Comparison of ENCODE assay signal across 8 cellular contexts in the genomic region with DNA sequence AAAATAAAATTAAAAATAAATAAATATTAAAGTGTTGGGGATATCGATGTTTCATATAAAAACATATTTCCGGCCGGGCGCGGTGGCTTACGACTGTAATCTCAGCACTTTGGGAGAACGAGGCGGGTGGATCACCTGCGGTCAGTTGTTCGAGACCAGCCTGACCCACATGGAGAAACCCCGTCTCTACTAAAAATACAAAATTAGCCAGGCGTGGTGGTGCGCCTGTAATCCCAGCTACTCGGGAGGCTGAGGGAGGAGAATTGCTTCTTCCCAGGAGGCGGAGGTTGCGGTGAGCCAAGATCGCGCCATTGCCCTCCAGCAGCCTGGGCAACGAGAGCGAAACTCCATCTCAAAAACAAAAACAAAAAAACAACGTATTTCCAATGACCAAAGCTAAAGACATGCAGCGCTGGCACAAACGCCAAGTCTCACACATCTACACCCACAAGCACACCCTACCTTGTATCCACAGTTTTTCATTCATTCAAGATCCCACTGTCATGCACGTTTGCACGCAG. TPM values are rescaled to one million over a fixed set of nuclear protein-coding genes. Genes with fewer than 3 reads are reported as not detected.
DNase-seq lines count a peak whose midpoint lies in the region; ATAC-seq and TF ChIP-seq lines count a peak whose summit lies in the region.

No MANE protein-coding gene starts in this region.

- no peaks in the 10 kb centered on the region for H3K9me2 ChIP-seq in PC-9 (ENCODE audit: insufficient read depth)

- CTCF ChIA-PET in CD4-positive, alpha-beta T cell (lab: Charles Lee), result no interaction called here
- CTCF ChIA-PET in PC-9 (lab: Charles Lee), result no interaction called here

- H3K4me3 ChIP-seq in PC-9, result peak overlapping the region; percentile 74
- H3K4me3 ChIP-seq in endocrine pancreas (ENCODE audit: control insufficient read depth, insufficient read depth, low read length), result peak overlapping the region; percentile 58
- peak overlapping the region; percentile 76 for H3K4me3 ChIP-seq in neural progenitor cell

- no peak for TF ChIP-seq CTCF in CD4-positive, alpha-beta T cell (IDR thresholded peaks at IDR 0.05)
- TF ChIP-seq CTCF in PC-9 (conservative IDR thresholded peaks at IDR 0.05) (no peak), neural progenitor cell (IDR thresholded peaks at IDR 0.05) (no peak)

- peaks cover 44% of the 10 kb centered on the region for H3K4me1 Mint-ChIP-seq in CD4-positive, alpha-beta T cell (ENCODE audit: low read depth)
- H3K4me1 Mint-ChIP-seq in neural progenitor cell, result peaks cover 21% of the 10 kb centered on the region

- no peak for ATAC-seq in CD4-positive, alpha-beta T cell (ENCODE audit: poor library complexity)

- DNase-seq in CD4-positive, alpha-beta T cell, result no peak
- DNase-seq in PC-9 (no peak), neural progenitor cell (ENCODE audit: low spot score) (no peak), C1 segment of cervical spinal cord (lab: John Stamatoyannopoulos, UW) (no peak), mucosa of gallbladder (ENCODE audit: low spot score) (no peak), NCI-H187 (lab: John Stamatoyannopoulos, UW) (no peak)
- no peak for DNase-seq in stimulated activated CD4-positive, alpha-beta T cell treated with anti-CD3 and anti-CD28 coated beads, Interleukin-15, amount 100 ng/mL, for 24 hours

- intact Hi-C loops in CD4-positive, alpha-beta T cell (cut with DNase I, micrococcal nuclease), result loop anchor here (2.0 to 10.0 kb wide), 11 partner anchors 96 to 799 kb away; a partner anchor contains a TSS
- intact Hi-C loops in PC-9 (cut with micrococcal nuclease; ENCODE audit: unreplicated experiment), result loop anchor here (5.0 kb wide), 2 partner anchors 294 to 389 kb away; a partner anchor contains a TSS

- H3K4me3 Mint-ChIP-seq in CD4-positive, alpha-beta T cell, result peak overlapping the region; percentile 93
- peak overlapping the region; percentile 98 for H3K4me3 Mint-ChIP-seq in neural progenitor cell

- peaks cover 14% of the 10 kb centered on the region for H3K9me3 Mint-ChIP-seq in CD4-positive, alpha-beta T cell
- peaks cover 37% of the 10 kb centered on the region for H3K9me3 Mint-ChIP-seq in neural progenitor cell

- H3K4me2 ChIP-seq in PC-9, result peak overlapping the region; percentile 80
- peak overlapping the region; percentile 90 for H3K4me2 ChIP-seq in neural progenitor cell

- peaks cover 11% of the 10 kb centered on the region; the same call in 1 of the 2 replicates for H3K4me1 ChIP-seq in PC-9 (replicated peaks; ENCODE audit: insufficient read depth)
- H3K4me1 ChIP-seq in endocrine pancreas (ENCODE audit: control insufficient read depth, insufficient read depth, low read length), result peaks cover 4% of the 10 kb centered on the region
- peaks cover 3% of the 10 kb centered on the region for H3K4me1 ChIP-seq in neural progenitor cell

- peak overlapping the region; percentile 90 for H2AFZ ChIP-seq in PC-9
- H2AFZ ChIP-seq in neural progenitor cell (replicated peaks), result peak overlapping the region; percentile 97

- H3K36me3 ChIP-seq in PC-9 (ENCODE audit: low read depth) (0 out of 2 replicates have a peak, but pooled peaks cover 2% of the 10 kb centered on the region), endocrine pancreas (ENCODE audit: control insufficient read depth, insufficient read depth, low read length) (peaks cover 18% of the 10 kb centered on the region), neural progenitor cell (peaks cover 24% of the 10 kb centered on the region)

- no peaks in the 10 kb centered on the region for H3K27me3 ChIP-seq in CD4-positive, alpha-beta T cell (ENCODE audit: control insufficient read depth, insufficient read depth, low read length)
- H3K27me3 ChIP-seq in PC-9 (ENCODE audit: insufficient read depth, low read depth), result no peaks in the 10 kb centered on the region
- no peaks in the 10 kb centered on the region for H3K27me3 ChIP-seq in endocrine pancreas (ENCODE audit: control insufficient read depth, insufficient read depth, low read length)
- H3K27me3 ChIP-seq in neural progenitor cell, result no peaks in the 10 kb centered on the region

- peaks cover 28% of the 10 kb centered on the region for H3K9me3 ChIP-seq in CD4-positive, alpha-beta T cell (ENCODE audit: control insufficient read depth, low read length)
- H3K9me3 ChIP-seq in PC-9 (ENCODE audit: insufficient read depth, low read depth), result peaks cover 13% of the 10 kb centered on the region
- H3K9me3 ChIP-seq in endocrine pancreas (ENCODE audit: control insufficient read depth, low read length), result peaks cover 7% of the 10 kb centered on the region
- H3K9me3 ChIP-seq in neural progenitor cell (ENCODE audit: low read depth), result no peaks in the 10 kb centered on the region

- peak overlapping the region; percentile 87 for H3K27ac ChIP-seq in CD4-positive, alpha-beta T cell (ENCODE audit: low read depth, low read length)
- H3K27ac ChIP-seq in PC-9, result no peak overlapping the region
- H3K27ac ChIP-seq in neural progenitor cell, result no peak overlapping the region

- POLR2A ChIA-PET in CD4-positive, alpha-beta T cell (lab: Charles Lee), result interaction anchor here (1.2 to 4.4 kb wide), 9 partner anchors 40 to 493 kb away, joined by 3 to 133 read pairs (median 9); a partner anchor contains a TSS
- POLR2A ChIA-PET in PC-9 (lab: Charles Lee; ENCODE audit: unreplicated experiment), result no interaction called here

- TSS peak; percentile 43 for BruUV-seq in PC-9 (replicated peaks; lab: Mats Ljungman, UMichigan)

- no peaks in the 10 kb centered on the region; the same call in 1 of the 2 replicates for H3F3A ChIP-seq in PC-9 (ENCODE audit: insufficient read depth, low read depth)
- peaks cover 2% of the 10 kb centered on the region for H3F3A ChIP-seq in neural progenitor cell (ENCODE audit: low read depth)

- peak overlapping the region; percentile 100 for H3K27ac Mint-ChIP-seq in CD4-positive, alpha-beta T cell
- peak overlapping the region; percentile 79 for H3K27ac Mint-ChIP-seq in neural progenitor cell

- H4K20me1 ChIP-seq in PC-9 (ENCODE audit: insufficient read depth) (no peaks in the 10 kb centered on the region), neural progenitor cell (ENCODE audit: low read depth) (no peaks in the 10 kb centered on the region)

- H3K79me2 ChIP-seq in PC-9 (ENCODE audit: low read depth) (no peaks in the 10 kb centered on the region), neural progenitor cell (ENCODE audit: low read depth) (peaks cover 34% of the 10 kb centered on the region)

- peak overlapping the region; percentile 2 for H3K9ac ChIP-seq in endocrine pancreas (ENCODE audit: control insufficient read depth, insufficient read depth, low read length)
- peak overlapping the region; percentile 74 for H3K9ac ChIP-seq in neural progenitor cell

- H3K36me3 Mint-ChIP-seq in CD4-positive, alpha-beta T cell (ENCODE audit: low read depth), result peaks cover 51% of the 10 kb centered on the region
- peaks cover 29% of the 10 kb centered on the region for H3K36me3 Mint-ChIP-seq in neural progenitor cell

- no peaks in the 10 kb centered on the region for H3K27me3 Mint-ChIP-seq in CD4-positive, alpha-beta T cell
- peaks cover 4% of the 10 kb centered on the region for H3K27me3 Mint-ChIP-seq in neural progenitor cell (ENCODE audit: insufficient read depth, low read depth)

RNA-seq across cellular contexts. Expression of a gene that starts 0.9 kb away (rescaled TPM):
- 1 to 10 TPM; 5.0 to 5.2 TPM for total RNA-seq in CD4-positive, alpha-beta T cell
- total RNA-seq in PC-9 (2021), result 1.5 and 3.3 TPM in 2 replicates
- 27.3 and 31.6 TPM in 2 replicates for total RNA-seq in neural progenitor cell (ENCODE audit: low replicate concordance)
- 7.0 TPM for total RNA-seq in mucosa of gallbladder

RNA-seq across cellular contexts. Expression of a gene that starts 2.8 kb away (rescaled TPM):
- 1 to 10 TPM; 8.3 to 9.1 TPM for total RNA-seq in CD4-positive, alpha-beta T cell
- total RNA-seq in PC-9 (2021) (2.5 and 3.6 TPM in 2 replicates), neural progenitor cell (ENCODE audit: low replicate concordance) (9.1 and 30.9 TPM in 2 replicates), mucosa of gallbladder (7.7 TPM)

RNA-seq across cellular contexts. Expression of a gene that starts 40.4 kb away (rescaled TPM):
- total RNA-seq in CD4-positive, alpha-beta T cell, result 1 to 10 TPM; 2.3 TPM
- total RNA-seq in PC-9 (2021) (5.2 and 7.2 TPM in 2 replicates), neural progenitor cell (ENCODE audit: low replicate concordance) (13.5 and 17.3 TPM in 2 replicates), mucosa of gallbladder (10.8 TPM)
